Comparison of ENCODE assay signal across 3 cellular contexts in the genomic region with DNA sequence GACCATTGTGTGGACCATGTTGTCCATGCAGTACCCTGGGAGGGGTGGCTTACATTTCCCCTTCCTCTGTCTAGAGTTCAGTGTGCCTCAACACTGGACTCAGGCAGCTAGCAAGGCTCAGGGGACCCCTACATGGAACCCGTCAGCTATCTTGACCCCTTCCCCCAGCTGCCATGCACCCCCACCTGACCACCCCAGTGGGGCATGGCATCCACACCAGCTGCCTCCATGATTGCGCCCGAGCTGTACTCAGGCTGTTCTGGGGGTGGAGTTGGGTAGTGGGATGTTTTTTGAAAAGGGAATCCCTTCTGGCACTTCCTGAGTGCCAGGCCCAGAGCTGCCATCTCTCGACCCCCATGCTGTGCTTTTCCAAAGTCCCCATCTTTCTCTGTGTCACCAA. TPM values are rescaled to one million over a fixed set of nuclear protein-coding genes. Genes with fewer than 3 reads are reported as not detected.
"Had no signal": no experiment of that assay in that cellular context is flagged by ENCODE, and none has a peak within 500 bp of the region (broad histone marks: within the 10 kb centered on the region; RNA-seq: fewer than 3 reads in every experiment).

No MANE protein-coding gene starts in this region.

RNA-seq across cellular contexts. Expression of gene SYT15B, which starts 1.8 kb away (rescaled TPM):
- total RNA-seq: activated T-cell treated with anti-CD3 and anti-CD28 coated beads, Interleukin-2, amount 50 U/mL, for 72 hours; bronchial epithelial cell; cardiac muscle cell had no signal
